1 cellular context compared by ENCODE assay signal in the genomic region with DNA sequence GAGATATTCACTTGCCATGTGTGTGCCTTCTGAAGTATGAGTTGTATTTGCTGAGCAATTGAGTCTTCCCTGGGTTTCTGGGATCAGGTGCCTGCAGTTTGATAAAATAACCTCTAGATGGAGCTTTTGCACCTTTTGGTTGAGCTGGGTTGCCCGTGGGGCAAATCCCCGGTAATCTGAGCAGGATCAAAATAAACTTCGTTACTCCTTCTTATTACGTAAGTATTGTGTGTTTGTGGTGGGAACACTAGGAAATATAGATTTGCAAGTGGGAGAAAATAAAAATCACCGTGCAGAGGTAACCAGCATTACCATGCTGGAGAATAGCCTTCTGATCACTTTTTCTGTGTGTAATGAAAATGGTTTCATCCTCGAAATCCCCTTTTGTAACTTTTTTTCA.
A peak's percentile ranks its signal among the peaks of the same experiment; 100 is the strongest.
TF ChIP-seq lines count a peak whose summit lies in the region.

No MANE protein-coding gene starts in this region.

TF ChIP-seq in HEK293, 187 proteins besides CTCF, POLR2A, EP300 and RAD21 (continued from another document and continues in another):
- TF ChIP-seq ZNF394 (tag by site-specific recombination; IDR thresholded peaks at IDR 0.05; ENCODE audit: borderline replicate concordance) (peak; percentile 25; the same call in 1 of the 2 replicates), ZNF624 (tag by site-specific recombination; IDR thresholded peaks at IDR 0.05) (no peak), KLF10 (tag by site-specific recombination; IDR thresholded peaks at IDR 0.05) (no peak), HOXC10 (CRISPR knock-in tag; IDR thresholded peaks at IDR 0.05) (no peak), SCRT1 (tag by site-specific recombination; IDR thresholded peaks at IDR 0.05; ENCODE audit: borderline replicate concordance) (no peak), ZNF19 (tag by site-specific recombination; IDR thresholded peaks at IDR 0.05; ENCODE audit: low read depth) (no peak), ZSCAN30 (tag by site-specific recombination; IDR thresholded peaks at IDR 0.05) (0 out of 2 replicates have a peak, but pooled peaks have one; percentile 48), GLI4 (tag by site-specific recombination; IDR thresholded peaks at IDR 0.05) (no peak), ZNF768 (tag by site-specific recombination; IDR thresholded peaks at IDR 0.05) (no peak), OSR2 (tag by site-specific recombination; IDR thresholded peaks at IDR 0.05) (no peak), ZBTB8A (tag by site-specific recombination; IDR thresholded peaks at IDR 0.05) (no peak), ZNF48 (tag by site-specific recombination; IDR thresholded peaks at IDR 0.05) (no peak), ZNF23 (tag by site-specific recombination; IDR thresholded peaks at IDR 0.05; ENCODE audit: borderline replicate concordance) (no peak), ZNF292 (tag by site-specific recombination; IDR thresholded peaks at IDR 0.05; ENCODE audit: borderline replicate concordance, low read depth) (no peak), ZNF202 (tag by site-specific recombination; IDR thresholded peaks at IDR 0.05; ENCODE audit: borderline replicate concordance) (no peak), ZBTB48 (tag by site-specific recombination; IDR thresholded peaks at IDR 0.05) (no peak), ZNF302 (tag by site-specific recombination; IDR thresholded peaks at IDR 0.05; ENCODE audit: low read depth) (no peak), ZNF391 (tag by site-specific recombination; IDR thresholded peaks at IDR 0.05; ENCODE audit: borderline replicate concordance, low read depth) (no peak), ZNF2 (tag by site-specific recombination; IDR thresholded peaks at IDR 0.05) (peak; percentile 99), ZNF660 (tag by site-specific recombination; IDR thresholded peaks at IDR 0.05) (peak; percentile 88), EGR2 (tag by site-specific recombination; IDR thresholded peaks at IDR 0.05; ENCODE audit: low read depth) (no peak), ZNF175 (tag by site-specific recombination; IDR thresholded peaks at IDR 0.05) (no peak), ZSCAN23 (tag by site-specific recombination; IDR thresholded peaks at IDR 0.05) (no peak), ZNF501 (tag by site-specific recombination; IDR thresholded peaks at IDR 0.05) (no peak), ZNF146 (tag by site-specific recombination; IDR thresholded peaks at IDR 0.05) (no peak), WT1 (tag by site-specific recombination; IDR thresholded peaks at IDR 0.05) (peak; percentile 71), BCL11A (tag by site-specific recombination; IDR thresholded peaks at IDR 0.05; ENCODE audit: low read depth) (no peak), IKZF3 (tag by site-specific recombination; IDR thresholded peaks at IDR 0.05) (peak; percentile 65), ZNF157 (tag by site-specific recombination; IDR thresholded peaks at IDR 0.05) (no peak), ZNF174 (tag by site-specific recombination; IDR thresholded peaks at IDR 0.05) (no peak), ZFP37 (tag by site-specific recombination; IDR thresholded peaks at IDR 0.05) (no peak), MYNN (tag by site-specific recombination; IDR thresholded peaks at IDR 0.05; ENCODE audit: borderline replicate concordance) (no peak), REPIN1 (tag by site-specific recombination; IDR thresholded peaks at IDR 0.05; ENCODE audit: low read depth) (no peak), KLF8 (tag by site-specific recombination; IDR thresholded peaks at IDR 0.05) (no peak), PRDM1 (tag by site-specific recombination; IDR thresholded peaks at IDR 0.05) (no peak), ZNF473 (tag by site-specific recombination; IDR thresholded peaks at IDR 0.05) (no peak), HOXD13 (CRISPR knock-in tag; IDR thresholded peaks at IDR 0.05; ENCODE audit: borderline replicate concordance) (no peak), ZNF530 (tag by site-specific recombination; IDR thresholded peaks at IDR 0.05; ENCODE audit: low read depth) (no peak)
- TF ChIP-seq, protein P1, sequence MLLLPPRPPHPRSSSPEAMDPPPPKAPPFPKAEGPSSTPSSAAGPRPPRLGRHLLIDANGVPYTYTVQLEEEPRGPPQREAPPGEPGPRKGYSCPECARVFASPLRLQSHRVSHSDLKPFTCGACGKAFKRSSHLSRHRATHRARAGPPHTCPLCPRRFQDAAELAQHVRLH (tag by site-specific recombination; IDR thresholded peaks at IDR 0.05) = 0 out of 2 replicates have a peak, but pooled peaks have one; percentile 31
- TF ChIP-seq, protein P2, sequence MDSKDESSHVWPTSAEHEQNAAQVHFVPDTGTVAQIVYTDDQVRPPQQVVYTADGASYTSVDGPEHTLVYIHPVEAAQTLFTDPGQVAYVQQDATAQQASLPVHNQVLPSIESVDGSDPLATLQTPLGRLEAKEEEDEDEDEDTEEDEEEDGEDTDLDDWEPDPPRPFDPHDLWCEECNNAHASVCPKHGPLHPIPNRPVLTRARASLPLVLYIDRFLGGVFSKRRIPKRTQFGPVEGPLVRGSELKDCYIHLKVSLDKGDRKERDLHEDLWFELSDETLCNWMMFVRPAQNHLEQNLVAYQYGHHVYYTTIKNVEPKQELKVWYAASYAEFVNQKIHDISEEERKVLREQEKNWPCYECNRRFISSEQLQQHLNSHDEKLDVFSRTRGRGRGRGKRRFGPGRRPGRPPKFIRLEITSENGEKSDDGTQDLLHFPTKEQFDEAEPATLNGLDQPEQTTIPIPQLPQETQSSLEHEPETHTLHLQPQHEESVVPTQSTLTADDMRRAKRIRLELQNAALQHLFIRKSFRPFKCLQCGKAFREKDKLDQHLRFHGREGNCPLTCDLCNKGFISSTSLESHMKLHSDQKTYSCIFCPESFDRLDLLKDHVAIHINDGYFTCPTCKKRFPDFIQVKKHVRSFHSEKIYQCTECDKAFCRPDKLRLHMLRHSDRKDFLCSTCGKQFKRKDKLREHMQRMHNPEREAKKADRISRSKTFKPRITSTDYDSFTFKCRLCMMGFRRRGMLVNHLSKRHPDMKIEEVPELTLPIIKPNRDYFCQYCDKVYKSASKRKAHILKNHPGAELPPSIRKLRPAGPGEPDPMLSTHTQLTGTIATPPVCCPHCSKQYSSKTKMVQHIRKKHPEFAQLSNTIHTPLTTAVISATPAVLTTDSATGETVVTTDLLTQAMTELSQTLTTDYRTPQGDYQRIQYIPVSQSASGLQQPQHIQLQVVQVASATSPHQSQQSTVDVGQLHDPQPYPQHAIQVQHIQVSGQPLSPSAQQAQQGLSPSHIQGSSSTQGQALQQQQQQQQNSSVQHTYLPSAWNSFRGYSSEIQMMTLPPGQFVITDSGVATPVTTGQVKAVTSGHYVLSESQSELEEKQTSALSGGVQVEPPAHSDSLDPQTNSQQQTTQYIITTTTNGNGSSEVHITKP (tag by site-specific recombination; IDR thresholded peaks at IDR 0.05) = peak; percentile 75
- TF ChIP-seq, protein P3, sequence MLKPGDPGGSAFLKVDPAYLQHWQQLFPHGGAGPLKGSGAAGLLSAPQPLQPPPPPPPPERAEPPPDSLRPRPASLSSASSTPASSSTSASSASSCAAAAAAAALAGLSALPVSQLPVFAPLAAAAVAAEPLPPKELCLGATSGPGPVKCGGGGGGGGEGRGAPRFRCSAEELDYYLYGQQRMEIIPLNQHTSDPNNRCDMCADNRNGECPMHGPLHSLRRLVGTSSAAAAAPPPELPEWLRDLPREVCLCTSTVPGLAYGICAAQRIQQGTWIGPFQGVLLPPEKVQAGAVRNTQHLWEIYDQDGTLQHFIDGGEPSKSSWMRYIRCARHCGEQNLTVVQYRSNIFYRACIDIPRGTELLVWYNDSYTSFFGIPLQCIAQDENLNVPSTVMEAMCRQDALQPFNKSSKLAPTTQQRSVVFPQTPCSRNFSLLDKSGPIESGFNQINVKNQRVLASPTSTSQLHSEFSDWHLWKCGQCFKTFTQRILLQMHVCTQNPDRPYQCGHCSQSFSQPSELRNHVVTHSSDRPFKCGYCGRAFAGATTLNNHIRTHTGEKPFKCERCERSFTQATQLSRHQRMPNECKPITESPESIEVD (tag by site-specific recombination; IDR thresholded peaks at IDR 0.05) = no peak
- TF ChIP-seq, protein P4, sequence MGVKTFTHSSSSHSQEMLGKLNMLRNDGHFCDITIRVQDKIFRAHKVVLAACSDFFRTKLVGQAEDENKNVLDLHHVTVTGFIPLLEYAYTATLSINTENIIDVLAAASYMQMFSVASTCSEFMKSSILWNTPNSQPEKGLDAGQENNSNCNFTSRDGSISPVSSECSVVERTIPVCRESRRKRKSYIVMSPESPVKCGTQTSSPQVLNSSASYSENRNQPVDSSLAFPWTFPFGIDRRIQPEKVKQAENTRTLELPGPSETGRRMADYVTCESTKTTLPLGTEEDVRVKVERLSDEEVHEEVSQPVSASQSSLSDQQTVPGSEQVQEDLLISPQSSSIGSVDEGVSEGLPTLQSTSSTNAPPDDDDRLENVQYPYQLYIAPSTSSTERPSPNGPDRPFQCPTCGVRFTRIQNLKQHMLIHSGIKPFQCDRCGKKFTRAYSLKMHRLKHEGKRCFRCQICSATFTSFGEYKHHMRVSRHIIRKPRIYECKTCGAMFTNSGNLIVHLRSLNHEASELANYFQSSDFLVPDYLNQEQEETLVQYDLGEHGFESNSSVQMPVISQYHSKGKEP (tag by site-specific recombination; IDR thresholded peaks at IDR 0.05) = no peak
- TF ChIP-seq, protein P5, sequence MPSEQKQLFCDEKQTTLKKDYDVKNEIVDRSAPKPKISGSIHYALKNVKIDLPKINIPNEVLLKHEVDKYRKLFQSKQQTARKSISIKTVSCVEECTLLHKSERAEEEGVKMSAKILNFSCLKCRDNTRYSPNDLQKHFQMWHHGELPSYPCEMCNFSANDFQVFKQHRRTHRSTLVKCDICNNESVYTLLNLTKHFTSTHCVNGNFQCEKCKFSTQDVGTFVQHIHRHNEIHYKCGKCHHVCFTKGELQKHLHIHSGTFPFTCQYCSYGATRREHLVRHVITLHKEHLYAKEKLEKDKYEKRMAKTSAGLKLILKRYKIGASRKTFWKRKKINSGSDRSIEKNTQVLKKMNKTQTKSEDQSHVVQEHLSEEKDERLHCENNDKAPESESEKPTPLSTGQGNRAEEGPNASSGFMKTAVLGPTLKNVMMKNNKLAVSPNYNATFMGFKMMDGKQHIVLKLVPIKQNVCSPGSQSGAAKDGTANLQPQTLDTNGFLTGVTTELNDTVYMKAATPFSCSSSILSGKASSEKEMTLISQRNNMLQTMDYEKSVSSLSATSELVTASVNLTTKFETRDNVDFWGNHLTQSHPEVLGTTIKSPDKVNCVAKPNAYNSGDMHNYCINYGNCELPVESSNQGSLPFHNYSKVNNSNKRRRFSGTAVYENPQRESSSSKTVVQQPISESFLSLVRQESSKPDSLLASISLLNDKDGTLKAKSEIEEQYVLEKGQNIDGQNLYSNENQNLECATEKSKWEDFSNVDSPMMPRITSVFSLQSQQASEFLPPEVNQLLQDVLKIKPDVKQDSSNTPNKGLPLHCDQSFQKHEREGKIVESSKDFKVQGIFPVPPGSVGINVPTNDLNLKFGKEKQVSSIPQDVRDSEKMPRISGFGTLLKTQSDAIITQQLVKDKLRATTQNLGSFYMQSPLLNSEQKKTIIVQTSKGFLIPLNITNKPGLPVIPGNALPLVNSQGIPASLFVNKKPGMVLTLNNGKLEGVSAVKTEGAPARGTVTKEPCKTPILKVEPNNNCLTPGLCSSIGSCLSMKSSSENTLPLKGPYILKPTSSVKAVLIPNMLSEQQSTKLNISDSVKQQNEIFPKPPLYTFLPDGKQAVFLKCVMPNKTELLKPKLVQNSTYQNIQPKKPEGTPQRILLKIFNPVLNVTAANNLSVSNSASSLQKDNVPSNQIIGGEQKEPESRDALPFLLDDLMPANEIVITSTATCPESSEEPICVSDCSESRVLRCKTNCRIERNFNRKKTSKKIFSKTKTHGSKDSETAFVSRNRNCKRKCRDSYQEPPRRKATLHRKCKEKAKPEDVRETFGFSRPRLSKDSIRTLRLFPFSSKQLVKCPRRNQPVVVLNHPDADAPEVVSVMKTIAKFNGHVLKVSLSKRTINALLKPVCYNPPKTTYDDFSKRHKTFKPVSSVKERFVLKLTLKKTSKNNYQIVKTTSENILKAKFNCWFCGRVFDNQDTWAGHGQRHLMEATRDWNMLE (tag by site-specific recombination; conservative IDR thresholded peaks at IDR 0.05; ENCODE audit: low read depth) = no peak
- TF ChIP-seq, protein P6, sequence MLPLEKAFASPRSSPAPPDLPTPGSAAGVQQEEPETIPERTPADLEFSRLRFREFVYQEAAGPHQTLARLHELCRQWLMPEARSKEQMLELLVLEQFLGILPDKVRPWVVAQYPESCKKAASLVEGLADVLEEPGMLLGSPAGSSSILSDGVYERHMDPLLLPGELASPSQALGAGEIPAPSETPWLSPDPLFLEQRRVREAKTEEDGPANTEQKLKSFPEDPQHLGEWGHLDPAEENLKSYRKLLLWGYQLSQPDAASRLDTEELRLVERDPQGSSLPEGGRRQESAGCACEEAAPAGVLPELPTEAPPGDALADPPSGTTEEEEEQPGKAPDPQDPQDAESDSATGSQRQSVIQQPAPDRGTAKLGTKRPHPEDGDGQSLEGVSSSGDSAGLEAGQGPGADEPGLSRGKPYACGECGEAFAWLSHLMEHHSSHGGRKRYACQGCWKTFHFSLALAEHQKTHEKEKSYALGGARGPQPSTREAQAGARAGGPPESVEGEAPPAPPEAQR (tag by site-specific recombination; IDR thresholded peaks at IDR 0.05) = no peak
